Comparison of ENCODE assay signal across 8 cellular contexts in the genomic region with DNA sequence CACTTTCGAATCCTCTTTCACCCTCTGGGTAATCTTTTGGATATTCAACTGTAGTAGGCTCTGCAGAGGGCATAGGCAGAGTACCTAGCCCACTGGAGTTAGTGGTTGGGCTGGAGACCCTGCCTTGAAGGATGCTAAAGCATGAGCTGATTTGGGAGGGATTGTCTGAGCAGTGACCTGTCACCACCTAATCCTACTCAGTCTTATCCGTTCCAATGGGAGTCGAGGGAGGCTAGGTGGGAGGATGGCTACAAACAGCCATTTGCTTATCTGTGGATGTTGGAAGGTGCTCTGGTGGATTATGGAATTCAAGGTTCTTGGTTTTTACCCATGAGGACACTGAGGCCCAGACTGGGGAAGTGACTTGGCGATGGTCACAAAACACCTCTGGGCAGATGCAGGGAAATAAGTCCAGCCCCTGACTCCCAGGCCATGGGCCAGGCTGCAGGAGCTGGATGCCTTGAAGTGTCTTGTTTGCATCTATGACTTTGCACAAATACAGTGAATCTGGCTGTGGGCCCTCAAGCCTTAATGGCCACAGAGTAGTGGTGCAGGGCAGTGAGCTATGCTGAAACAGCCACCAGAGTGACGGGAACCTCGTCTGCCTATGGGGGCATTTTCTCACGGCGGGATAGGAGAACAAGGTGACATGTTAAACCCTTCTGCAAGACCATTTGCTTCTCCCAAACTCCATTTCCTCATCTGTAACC. TPM values are rescaled to one million over a fixed set of nuclear protein-coding genes. Genes with fewer than 3 reads are reported as not detected.
A peak's percentile ranks its signal among the peaks of the same experiment; 100 is the strongest.
DNase-seq lines count a peak whose midpoint lies in the region; ATAC-seq and TF ChIP-seq lines count a peak whose summit lies in the region.

No MANE protein-coding gene starts in this region.

- no peaks in the 10 kb centered on the region for H3K27me3 ChIP-seq in ACC112 (ENCODE audit: insufficient read depth, low read length)
- H3K27me3 ChIP-seq in muscle layer of colon (ENCODE audit: control insufficient read depth in 1 of 2, insufficient read depth in 2 of 2, low read length in 2 of 2) = no peaks in the 10 kb centered on the region

- no peak for TF ChIP-seq CTCF in MCF 10A (IDR thresholded peaks at IDR 0.05; ENCODE audit: unreplicated experiment)

- no peaks in the 10 kb centered on the region for H3K9me3 Mint-ChIP-seq in MCF 10A (ENCODE audit: unreplicated experiment)

- H3K4me1 ChIP-seq in ACC112 (ENCODE audit: control insufficient read depth, insufficient read depth, low read length, unreplicated experiment) (peaks cover 15% of the 10 kb centered on the region), muscle layer of colon (ENCODE audit: insufficient read depth, low read length) (peaks cover 27% of the 10 kb centered on the region)

- peak overlapping the region; percentile 68 for H3K4me3 Mint-ChIP-seq in MCF 10A (ENCODE audit: unreplicated experiment)

- POLR2A ChIA-PET in MCF 10A (lab: Yijun Ruan, JAX) = interaction anchor here (0.6 to 6.2 kb wide), 6 partner anchors 11 to 214 kb away, joined by 3 to 127 read pairs (median 4); a partner anchor contains a TSS

- H3K36me3 Mint-ChIP-seq in MCF 10A (ENCODE audit: insufficient read depth, unreplicated experiment) = peaks cover 24% of the 10 kb centered on the region

- peaks cover 71% of the 10 kb centered on the region for H3K79me2 ChIP-seq in ACC112 (ENCODE audit: control insufficient read depth, insufficient read depth, low read length, unreplicated experiment)

- no peak overlapping the region for H3K27ac Mint-ChIP-seq in MCF 10A (ENCODE audit: low read depth, unreplicated experiment)

- intact Hi-C loops in MCF 10A (cut with micrococcal nuclease) = loop anchor here (5.0 kb wide), 1 partner anchor 195 kb away; a partner anchor contains a TSS

- in situ Hi-C loops in KBM-7 (cut with MboI; ENCODE audit: low pct_unique_long_range_greater_than_20kb, low sequenced_read_pairs) = no loop called here

- H3K27ac ChIP-seq in ACC112 (ENCODE audit: low read depth, low read length) = peak overlapping the region; percentile 36
- peak overlapping the region; percentile 92 for H3K27ac ChIP-seq in muscle layer of colon (ENCODE audit: low read depth, low read length)

- no peaks in the 10 kb centered on the region for H3K9me3 ChIP-seq in muscle layer of colon (ENCODE audit: low read length)

- BruUV-seq in MCF 10A (replicated peaks; lab: Mats Ljungman, UMichigan) = no TSS peak

- no peak overlapping the region for H3K9ac ChIP-seq in muscle layer of colon (ENCODE audit: low read length)

- peaks cover 19% of the 10 kb centered on the region; the same call in 1 of the 2 replicates for H3K36me3 ChIP-seq in ACC112 (ENCODE audit: insufficient read depth, low read length)
- H3K36me3 ChIP-seq in muscle layer of colon (ENCODE audit: insufficient read depth, low read length) = peaks cover 13% of the 10 kb centered on the region

- no peak for ATAC-seq in GM18517 (IDR thresholded peaks at IDR 0.05; ENCODE audit: unreplicated experiment)

- no peak for DNase-seq in Jurkat, Clone E6-1 (ENCODE audit: low read depth, low spot score)
- DNase-seq in MCF 10A (ENCODE audit: unreplicated experiment) (no peak), anterior cingulate cortex (lab: John Stamatoyannopoulos, UW) (no peak), H4 (ENCODE audit: low spot score) (no peak), KBM-7 (no peak)

- H3K4me3 ChIP-seq in ACC112 (ENCODE audit: low read depth, low read length) (peak overlapping the region; percentile 71), muscle layer of colon (ENCODE audit: low read depth in 1 of 2, low read length in 2 of 2) (peak overlapping the region; percentile 30 to 61)
- H3K4me3 ChIP-seq in Jurkat, Clone E6-1 (ENCODE audit: low read length) = peak overlapping the region; percentile 77

- peaks cover 21% of the 10 kb centered on the region for H3K4me1 Mint-ChIP-seq in MCF 10A (ENCODE audit: insufficient read depth, unreplicated experiment)

- peak overlapping the region; percentile 78 for H2AFZ ChIP-seq in ACC112 (ENCODE audit: low read length, unreplicated experiment)

- H3K27me3 Mint-ChIP-seq in MCF 10A (ENCODE audit: insufficient read depth, unreplicated experiment) = no peaks in the 10 kb centered on the region

- CTCF ChIA-PET in MCF 10A (lab: Yijun Ruan, JAX) = interaction anchor here (0.5 to 1.5 kb wide), 4 partner anchors 19 to 194 kb away, joined by 3 to 6 read pairs (median 4); no protein-coding TSS in a partner anchor

RNA-seq across cellular contexts. Expression of a gene that starts 3.7 kb away (rescaled TPM):
- polyA plus RNA-seq in Jurkat, Clone E6-1 (2012; ENCODE audit: insufficient read depth, insufficient read length) = 56.8 TPM
- 113 and 116 TPM in 2 replicates for total RNA-seq in MCF 10A (2022)
- total RNA-seq in H4 (2014; rRNA removed; shearing (Covaris generic)) = 28.4 and 34.0 TPM in 2 replicates

RNA-seq across cellular contexts. Expression of a gene that starts 23.0 kb away (rescaled TPM):
- polyA plus RNA-seq in Jurkat, Clone E6-1 (2012; ENCODE audit: insufficient read depth, insufficient read length) = 18.2 TPM
- 30.3 and 32.4 TPM in 2 replicates for total RNA-seq in MCF 10A (2022)
- 12.8 and 19.7 TPM in 2 replicates for total RNA-seq in H4 (2014; rRNA removed; shearing (Covaris generic))

RNA-seq across cellular contexts. Expression of a gene that starts 48.8 kb away (rescaled TPM):
- polyA plus RNA-seq in Jurkat, Clone E6-1 (2012; ENCODE audit: insufficient read depth, insufficient read length) = 6.9 TPM
- 2.6 and 3.0 TPM in 2 replicates for total RNA-seq in MCF 10A (2022)
- 3.2 and 3.5 TPM in 2 replicates for total RNA-seq in H4 (2014; rRNA removed; shearing (Covaris generic))
